In the genomic region with DNA sequence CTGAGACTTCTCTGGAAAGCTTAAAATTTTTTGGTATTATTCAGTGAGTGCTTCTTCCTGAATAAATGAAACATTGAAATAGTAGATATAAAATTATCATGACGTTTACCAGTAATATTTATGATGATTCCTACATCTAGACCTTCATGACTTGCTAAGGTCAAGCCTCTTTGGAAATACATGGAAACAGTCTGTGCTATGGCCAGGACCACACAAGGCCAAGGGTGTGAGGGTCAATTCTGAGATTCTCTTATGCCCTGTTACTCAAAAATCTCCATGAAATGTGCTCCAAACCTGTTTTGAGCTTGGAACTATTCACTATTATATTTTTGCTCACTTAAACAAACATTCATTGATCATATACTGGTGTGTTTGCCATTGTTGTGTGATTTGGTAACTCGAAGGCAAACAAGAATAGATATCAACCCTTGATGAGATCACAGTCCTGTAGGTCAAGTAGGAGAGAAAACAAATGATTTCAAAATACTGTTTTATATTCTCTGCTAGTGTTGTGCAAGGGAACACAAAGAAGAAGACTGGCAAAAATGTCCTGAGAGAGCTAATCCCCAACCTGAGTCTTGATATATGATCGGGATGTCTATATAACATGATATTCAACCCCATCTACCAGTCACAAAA, we compare ENCODE assay signal across 24 cellular contexts.
"Had no signal": no experiment of that assay in that cellular context is flagged by ENCODE, and none has a peak within 500 bp of the region (broad histone marks: within the 10 kb centered on the region; RNA-seq: fewer than 3 reads in every experiment).

No MANE protein-coding gene starts in this region.

- DNase-seq: activated CD4-positive, alpha-beta T cell treated with anti-CD3 and anti-CD28 coated beads for 48 hours; activated CD4-positive, alpha-beta T cell treated with anti-CD3 and anti-CD28 coated beads, Interleukin-2, amount 50 U/mL, for 4 hours; activated CD4-positive, CD25-positive, alpha-beta regulatory T cell treated with anti-CD3 and anti-CD28 coated beads, Interleukin-2, amount 50 U/mL, for 72 hours; activated CD8-positive, alpha-beta memory T cell treated with anti-CD3 and anti-CD28 coated beads, Interleukin-2, amount 50 U/mL, for 48 hours; activated CD8-positive, alpha-beta T cell treated with anti-CD3 and anti-CD28 coated beads, Interleukin-2, amount 10 ng/mL, durations not matched to agents 7 days and 5 days; activated naive CD4-positive, alpha-beta T cell treated with anti-CD3 and anti-CD28 coated beads, Interleukin-2, amount 50 U/mL, for 16 hours; activated naive CD8-positive, alpha-beta T cell treated with anti-CD3 and anti-CD28 coated beads, Interleukin-2, amount 10 ng/mL, durations not matched to agents 7 days and 5 days; activated T-cell treated with anti-CD3 and anti-CD28 coated beads, Interleukin-2, amount 50 U/mL, for 1 hour; adrenal gland; anterior cingulate cortex; cerebellar nuclear complex; MG63; MV-4-11; NCI-H1694; NCI-H2081; NCI-H524 treated with DMSO at 0.1 percent for 48 hours; NCI-H82; PC-3; SIG-M5; T-helper 17 cell; T-helper 9 cell had no signal

- H3K4me3 ChIP-seq: adrenal gland, MG63 had no signal

- H3K4me1 ChIP-seq: adrenal gland had no signal

- H3K9me3 ChIP-seq: adrenal gland, MG63 had no signal

- H3K27ac ChIP-seq: adrenal gland had no signal

- FAIRE-seq: colon, RCC 7860 had no signal

- H3K27me3 ChIP-seq: adrenal gland, MG63 had no signal

- ATAC-seq: activated CD8-positive, alpha-beta T cell treated with anti-CD3 and anti-CD28 coated beads, Interleukin-2, amount 10 ng/mL, durations not matched to agents 7 days and 5 days; PC-3; T-helper 17 cell; WTC11 had no signal

- H3K36me3 ChIP-seq: adrenal gland, MG63 had no signal
